21 cellular contexts compared by ENCODE assay signal in genomic region chr15:76951161-76951714, GRCh38. TPM values are rescaled to one million over a fixed set of nuclear protein-coding genes. Genes with fewer than 3 reads are reported as not detected.
DNase-seq lines count a peak whose midpoint lies in the region; ATAC-seq and TF ChIP-seq lines count a peak whose summit lies in the region.
"Had no signal": no experiment of that assay in that cellular context is flagged by ENCODE, and none has a peak within 500 bp of the region (broad histone marks: within the 10 kb centered on the region; RNA-seq: fewer than 3 reads in every experiment).

No MANE protein-coding gene starts in this region.

- H3K4me1 Mint-ChIP-seq in activated CD4-positive, alpha-beta T cell treated with anti-CD3 and anti-CD28 coated beads for 36 hours = peaks cover 6% of the 10 kb centered on the region
- peaks cover 6 to 20% (median 12%) of the 10 kb centered on the region in 3 donors for H3K4me1 Mint-ChIP-seq in T-cell
- peaks cover 22% of the 10 kb centered on the region for H3K4me1 Mint-ChIP-seq in brain

- ATAC-seq in activated CD4-positive, alpha-beta T cell treated with anti-CD3 and anti-CD28 coated beads for 36 hours = no peak
- ATAC-seq in T-cell (replicated peaks in 1 of 4) = peak in 1 of 4 experiments; percentile 57
- no peak for ATAC-seq in GM19351 (IDR thresholded peaks at IDR 0.05; ENCODE audit: unreplicated experiment)
- ATAC-seq: GM12878, Right ventricle myocardium inferior had no signal

- WGBS in ovary, 3 donors = 92 to 96% (median 94%) methylated on average over 1 of the region's 1 CpG

- DNase-seq in activated CD4-positive, alpha-beta T cell treated with anti-CD3 and anti-CD28 coated beads for 36 hours = no peak
- DNase-seq in activated CD4-positive, alpha-beta T cell treated with anti-CD3 and anti-CD28 coated beads for 1 hour = no peak
- DNase-seq in T-cell (no peak), pons (ENCODE audit: low spot score) (peak; percentile 59), ovary (no peak), NCI-H2081 treated with DMSO at 0.1 percent for 48 hours (lab: John Stamatoyannopoulos, UW) (no peak)
- DNase-seq: activated T-cell treated with anti-CD3 and anti-CD28 coated beads, Interleukin-2, amount 50 U/mL, for 1 hour; GDM1; natural killer cell; NCI-H2029 treated with DMSO at 0.1 percent for 48 hours; NCI-H524; small intestine; stimulated activated CD4-positive, alpha-beta T cell treated with anti-CD3 and anti-CD28 coated beads, Interleukin-4, amount 100 ng/mL, for 24 hours had no signal

- no peak overlapping the region for H3K4me3 ChIP-seq in ovary
- H3K4me3 ChIP-seq: GM12878 had no signal

- no peaks in the 10 kb centered on the region for H3K36me3 ChIP-seq in ovary

- CTCF ChIA-PET in activated CD4-positive, alpha-beta T cell treated with anti-CD3 and anti-CD28 coated beads for 36 hours (lab: Charles Lee) = interaction anchor here (0.5 to 0.9 kb wide), 2 partner anchors 17 to 47 kb away, joined by 3 to 5 read pairs; no protein-coding TSS in a partner anchor
- CTCF ChIA-PET in T-cell (lab: Charles Lee) = interaction anchor here in 1 of 2 donors (1.4 kb wide), 1 partner anchor 10 kb away, joined by 4 read pairs; no protein-coding TSS in a partner anchor

- H3K27ac ChIP-seq in ovary = no peak overlapping the region
- H3K27ac ChIP-seq: 22Rv1, KMS-11 had no signal

- no peak overlapping the region for H3K4me3 Mint-ChIP-seq in activated CD4-positive, alpha-beta T cell treated with anti-CD3 and anti-CD28 coated beads for 36 hours
- H3K4me3 Mint-ChIP-seq in T-cell = no peak overlapping the region
- H3K4me3 Mint-ChIP-seq in brain = no peak overlapping the region
- H3K4me3 Mint-ChIP-seq: natural killer cell had no signal

- H3K27me3 Mint-ChIP-seq in activated CD4-positive, alpha-beta T cell treated with anti-CD3 and anti-CD28 coated beads for 36 hours = no peaks in the 10 kb centered on the region
- H3K27me3 Mint-ChIP-seq in T-cell = no peaks in the 10 kb centered on the region
- peaks cover 2% of the 10 kb centered on the region for H3K27me3 Mint-ChIP-seq in brain
- H3K27me3 Mint-ChIP-seq: progenitor cell of endocrine pancreas had no signal

- H3K27ac Mint-ChIP-seq in activated CD4-positive, alpha-beta T cell treated with anti-CD3 and anti-CD28 coated beads for 36 hours = peak overlapping the region; percentile 10
- H3K27ac Mint-ChIP-seq in T-cell = peak overlapping the region; percentile 65 to 75
- H3K27ac Mint-ChIP-seq in brain = peak overlapping the region in 4 of 5 experiments; percentile 67 to 81 (median 74)
- H3K27ac Mint-ChIP-seq: natural killer cell, progenitor cell of endocrine pancreas had no signal

- POLR2A ChIA-PET in activated CD4-positive, alpha-beta T cell treated with anti-CD3 and anti-CD28 coated beads for 36 hours (lab: Charles Lee) = no interaction called here
- POLR2A ChIA-PET in T-cell (lab: Charles Lee) = no interaction called here

- H3K9me3 ChIP-seq in ovary = no peaks in the 10 kb centered on the region

- TF ChIP-seq CTCF in brain (conservative IDR thresholded peaks at IDR 0.05) = no peak
- TF ChIP-seq CTCF in ovary (IDR thresholded peaks at IDR 0.05) = no peak

- H3K27me3 ChIP-seq in ovary = no peaks in the 10 kb centered on the region

- H3K4me1 ChIP-seq in ovary (ENCODE audit: insufficient read depth) = no peaks in the 10 kb centered on the region

- TF ChIP-seq EP300 in ovary (IDR thresholded peaks at IDR 0.05) = no peak

- intact Hi-C loops in activated CD4-positive, alpha-beta T cell treated with anti-CD3 and anti-CD28 coated beads for 36 hours (cut with DNase I, micrococcal nuclease) = no loop called here
- intact Hi-C loops in ovary (cut with DNase I) = no loop called here

- peaks cover 12% of the 10 kb centered on the region for H3K36me3 Mint-ChIP-seq in activated CD4-positive, alpha-beta T cell treated with anti-CD3 and anti-CD28 coated beads for 36 hours (ENCODE audit: low read depth)
- H3K36me3 Mint-ChIP-seq in T-cell = peaks cover 26% of the 10 kb centered on the region
- H3K36me3 Mint-ChIP-seq in brain = peaks cover 37% of the 10 kb centered on the region

- TF ChIP-seq POLR2A in ovary (IDR thresholded peaks at IDR 0.05) = no peak

- H3K9me3 Mint-ChIP-seq in activated CD4-positive, alpha-beta T cell treated with anti-CD3 and anti-CD28 coated beads for 36 hours (ENCODE audit: low read depth) = no peaks in the 10 kb centered on the region
- H3K9me3 Mint-ChIP-seq in T-cell = no peaks in the 10 kb centered on the region
- no peaks in the 10 kb centered on the region for H3K9me3 Mint-ChIP-seq in brain
- H3K9me3 Mint-ChIP-seq: natural killer cell had no signal

RNA-seq across cellular contexts. Expression of gene RCN2, which starts 19.7 kb away (rescaled TPM):
- 10 to 100 TPM; 16.6 to 18.9 TPM for total RNA-seq in activated CD4-positive, alpha-beta T cell treated with anti-CD3 and anti-CD28 coated beads for 36 hours
- total RNA-seq in T-cell = 10 to 100 TPM; 20.5 to 26.7 (median 23.7) TPM
- 48.6 TPM for polyA plus RNA-seq in brain (ENCODE audit: insufficient read depth, low read depth, low replicate concordance)
- 10 to 100 TPM; 31.7 to 58.2 (median 38.3) TPM for total RNA-seq in ovary
- 10 to 100 TPM; 51.3 to 69.2 TPM for polyA plus RNA-seq in ovary

RNA-seq across cellular contexts. Expression of gene PSTPIP1, which starts 43.7 kb away (rescaled TPM):
- 100 to 1,000 TPM; 100 to 125 TPM for total RNA-seq in activated CD4-positive, alpha-beta T cell treated with anti-CD3 and anti-CD28 coated beads for 36 hours
- 100 to 1,000 TPM; 110 to 231 (median 180) TPM for total RNA-seq in T-cell
- polyA plus RNA-seq in brain (ENCODE audit: insufficient read depth, low read depth, low replicate concordance) = 2.4 TPM
- 10 to 100 TPM in 1 of 7 donors, 1 to 10 TPM in 6; 1.8 to 10.9 (median 3.7) TPM for total RNA-seq in ovary
- polyA plus RNA-seq in ovary = 1 to 10 TPM; 1.4 to 2.4 TPM
- total RNA-seq: progenitor cell of endocrine pancreas had no signal
- polyA plus RNA-seq: BJ had no signal

RNA-seq across cellular contexts. Expression of gene SCAPER, which starts 46.1 kb away (rescaled TPM):
- total RNA-seq in activated CD4-positive, alpha-beta T cell treated with anti-CD3 and anti-CD28 coated beads for 36 hours = 10 to 100 TPM; 25.9 to 35.2 TPM
- 10 to 100 TPM; 32.5 to 59.4 (median 44.1) TPM for total RNA-seq in T-cell
- 24.3 TPM for polyA plus RNA-seq in brain (ENCODE audit: insufficient read depth, low read depth, low replicate concordance)
- total RNA-seq in ovary = 10 to 100 TPM; 21.7 to 45.8 (median 29.3) TPM
- polyA plus RNA-seq in ovary = 10 to 100 TPM; 13.7 to 23.8 TPM

Comparison
In these comparisons a context has a peak if more than half of its experiments do, and no peak if none do; other contexts are left out.
1. H3K27ac Mint-ChIP-seq: peak in every context shown above with its lines; median percentile 74 in brain; 70 in T-cell; 10 in activated CD4-positive, alpha-beta T cell treated with anti-CD3 and anti-CD28 coated beads for 36 hours.
2. RNA of gene PSTPIP1, which starts 43.7 kb away (total RNA-seq): 110 to 231 TPM in T-cell and 100 to 125 TPM in activated CD4-positive, alpha-beta T cell treated with anti-CD3 and anti-CD28 coated beads for 36 hours; 1.8 to 10.9 TPM in ovary; every median in the first group is over 4 times any median in the second.